Comparison of ENCODE assay signal across 1 cellular context in the genomic region with DNA sequence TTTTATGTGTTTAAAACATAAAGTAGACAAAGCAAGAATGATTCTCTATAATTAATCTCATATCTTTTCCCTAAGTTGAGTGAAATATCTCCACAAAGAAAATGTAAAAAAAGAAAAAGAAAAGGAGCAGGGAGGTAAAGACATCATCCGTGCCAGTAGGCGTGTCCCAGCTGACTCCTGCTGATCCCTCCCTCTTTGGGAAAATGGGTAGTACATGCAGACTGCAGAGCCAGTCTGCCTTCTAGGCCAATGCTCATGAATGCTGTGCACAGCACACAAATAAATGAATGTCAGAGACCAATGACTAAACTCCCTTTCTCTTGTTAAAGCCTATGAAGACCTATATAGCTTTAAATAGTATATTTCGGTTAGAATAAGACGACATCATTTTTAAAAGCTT.
TF ChIP-seq lines count a peak whose summit lies in the region.

No MANE protein-coding gene starts in this region.

TF ChIP-seq in H1, 55 proteins besides CTCF, POLR2A, EP300 and RAD21:
- TF ChIP-seq ZNF274 (IDR thresholded peaks at IDR 0.05; ENCODE audit: borderline replicate concordance, extremely low read depth, low read length): no peak
- TF ChIP-seq, protein P1, sequence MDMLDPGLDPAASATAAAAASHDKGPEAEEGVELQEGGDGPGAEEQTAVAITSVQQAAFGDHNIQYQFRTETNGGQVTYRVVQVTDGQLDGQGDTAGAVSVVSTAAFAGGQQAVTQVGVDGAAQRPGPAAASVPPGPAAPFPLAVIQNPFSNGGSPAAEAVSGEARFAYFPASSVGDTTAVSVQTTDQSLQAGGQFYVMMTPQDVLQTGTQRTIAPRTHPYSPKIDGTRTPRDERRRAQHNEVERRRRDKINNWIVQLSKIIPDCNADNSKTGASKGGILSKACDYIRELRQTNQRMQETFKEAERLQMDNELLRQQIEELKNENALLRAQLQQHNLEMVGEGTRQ (IDR thresholded peaks at IDR 0.05; ENCODE audit: low read length): no peak
- TF ChIP-seq SIN3A (conservative IDR thresholded peaks at IDR 0.05 in 1 of 2, IDR thresholded peaks at IDR 0.05 in 1 of 2; ENCODE audit: low read depth in 1 of 2, low read length in 2 of 2): no peak
- no peak for TF ChIP-seq SP4 (IDR thresholded peaks at IDR 0.05; ENCODE audit: low read length)
- no peak for TF ChIP-seq RXRA (IDR thresholded peaks at IDR 0.05; ENCODE audit: insufficient read depth, low read depth, low read length)
- no peak for TF ChIP-seq TAF7 (optimal IDR thresholded peaks at IDR 0.05; ENCODE audit: borderline replicate concordance, low read depth, low read length)
- no peak for TF ChIP-seq GABPA (IDR thresholded peaks at IDR 0.05; ENCODE audit: borderline replicate concordance, insufficient read depth, low read length)
- TF ChIP-seq PHF8 (conservative IDR thresholded peaks at IDR 0.05; ENCODE audit: low read depth, low read length): no peak
